In genomic region chr13:31773538-31773937, GRCh38 we compare ENCODE assay signal across 10 cellular contexts. TPM values are rescaled to one million over a fixed set of nuclear protein-coding genes. Genes with fewer than 3 reads are reported as not detected.
DNase-seq lines count a peak whose midpoint lies in the region; ATAC-seq and TF ChIP-seq lines count a peak whose summit lies in the region.
"Had no signal": no experiment of that assay in that cellular context is flagged by ENCODE, and none has a peak within 500 bp of the region (broad histone marks: within the 10 kb centered on the region; RNA-seq: fewer than 3 reads in every experiment).

No MANE protein-coding gene starts in this region.

- H3K9me3 ChIP-seq in CD8-positive, alpha-beta T cell (ENCODE audit: low read length): no peaks in the 10 kb centered on the region
- H3K9me3 ChIP-seq in Loucy (ENCODE audit: insufficient read depth, low read depth, low read length): no peaks in the 10 kb centered on the region
- H3K9me3 ChIP-seq in transverse colon: no peaks in the 10 kb centered on the region

- H3K27me3 ChIP-seq in CD8-positive, alpha-beta T cell (ENCODE audit: insufficient read depth, low read length): no peaks in the 10 kb centered on the region
- H3K27me3 ChIP-seq in Loucy (ENCODE audit: insufficient read depth, low read length, poor library complexity, severe bottlenecking): no peaks in the 10 kb centered on the region
- peaks cover 5% of the 10 kb centered on the region for H3K27me3 ChIP-seq in transverse colon

- WGBS in transverse colon (ENCODE audit: low coverage in 1 of 2), 2 donors: 61 to 77% methylated on average over 4 of the region's 4 CpGs

- no peak for TF ChIP-seq POLR2A in transverse colon (IDR thresholded peaks at IDR 0.05)

- POLR2A ChIA-PET in CD8-positive, alpha-beta T cell (lab: Charles Lee): no interaction called here

- H3K36me3 ChIP-seq in CD8-positive, alpha-beta T cell (ENCODE audit: insufficient read depth, low read length): no peaks in the 10 kb centered on the region
- H3K36me3 ChIP-seq in Loucy (ENCODE audit: insufficient read depth, low read length): no peaks in the 10 kb centered on the region
- no peaks in the 10 kb centered on the region for H3K36me3 ChIP-seq in transverse colon

- CTCF ChIA-PET in CD8-positive, alpha-beta T cell (lab: Charles Lee): no interaction called here

- H3F3A ChIP-seq in Loucy (ENCODE audit: low read depth): no peaks in the 10 kb centered on the region

- no peaks in the 10 kb centered on the region for H3K79me2 ChIP-seq in Loucy (ENCODE audit: insufficient read depth, low read length)

- no peak overlapping the region for H3K27ac Mint-ChIP-seq in CD8-positive, alpha-beta T cell
- H3K27ac Mint-ChIP-seq in natural killer cell: peak overlapping the region in 1 of 2 donors; percentile 43

- H3K4me1 Mint-ChIP-seq in CD8-positive, alpha-beta T cell (ENCODE audit: low read depth): peaks cover 7% of the 10 kb centered on the region
- H3K4me1 Mint-ChIP-seq in natural killer cell: peaks cover 11 to 13% of the 10 kb centered on the region in 2 donors

- no peaks in the 10 kb centered on the region for H3K4me1 ChIP-seq in CD8-positive, alpha-beta T cell (ENCODE audit: insufficient read depth, low read length)
- H3K4me1 ChIP-seq in Loucy (ENCODE audit: insufficient read depth, low read length, poor library complexity, severe bottlenecking) (peaks cover 11% of the 10 kb centered on the region), transverse colon (no peaks in the 10 kb centered on the region)

- H3K4me3 ChIP-seq in CD8-positive, alpha-beta T cell (ENCODE audit: low read depth, low read length): no peak overlapping the region
- peak overlapping the region; percentile 30 for H3K4me3 ChIP-seq in Loucy (ENCODE audit: low read length, poor library complexity, severe bottlenecking)
- H3K4me3 ChIP-seq in choroid plexus epithelial cell (ENCODE audit: low read depth, low read length): no peak overlapping the region
- H3K4me3 ChIP-seq in transverse colon: no peak overlapping the region

- no peaks in the 10 kb centered on the region for H3K9me2 ChIP-seq in Loucy (replicated peaks; ENCODE audit: low read depth, low read length)

- peak overlapping the region; percentile 16 for H3K4me3 Mint-ChIP-seq in CD8-positive, alpha-beta T cell
- H3K4me3 Mint-ChIP-seq in natural killer cell: peak overlapping the region; percentile 49

- intact Hi-C loops in CD8-positive, alpha-beta T cell (cut with DNase I, micrococcal nuclease): no loop called here
- intact Hi-C loops in natural killer cell (cut with micrococcal nuclease) (no loop called here), posterior vena cava (cut with DNase I) (no loop called here), transverse colon (cut with DNase I; ENCODE audit: low total_unique reads) (no loop called here)

- peak overlapping the region; percentile 62; the same call in 1 of the 2 replicates for H2AFZ ChIP-seq in Loucy (ENCODE audit: low read length)

- no peaks in the 10 kb centered on the region for H3K36me3 Mint-ChIP-seq in CD8-positive, alpha-beta T cell
- no peaks in the 10 kb centered on the region for H3K36me3 Mint-ChIP-seq in natural killer cell

- H3K9me3 Mint-ChIP-seq in CD8-positive, alpha-beta T cell: no peaks in the 10 kb centered on the region
- no peaks in the 10 kb centered on the region for H3K9me3 Mint-ChIP-seq in natural killer cell

- H3K27ac ChIP-seq in CD8-positive, alpha-beta T cell (ENCODE audit: low read depth, low read length): no peak overlapping the region
- H3K27ac ChIP-seq in transverse colon: no peak overlapping the region

- in situ Hi-C loops in transverse colon (cut with MboI; ENCODE audit: low pct_ligation_motif_present in 1 of 4, low pct_unique_long_range_greater_than_20kb in 1 of 4, low sequenced_read_pairs in 3 of 4): no loop called here

- peak overlapping the region; percentile 41 for H3K4me2 ChIP-seq in Loucy (ENCODE audit: low read depth, low read length, poor library complexity, severe bottlenecking)

- DNase-seq in CD8-positive, alpha-beta T cell: no peak
- DNase-seq in choroid plexus epithelial cell (ENCODE audit: low read depth) (peak; percentile 56), natural killer cell (no peak), posterior vena cava (ENCODE audit: low spot score) (no peak), transverse colon (no peak)
- DNase-seq in stimulated activated naive CD4-positive, alpha-beta T cell (lab: John Stamatoyannopoulos, UW): no peak
- DNase-seq: DMS53, NCI-H2029, T1000 had no signal

- H3K9ac ChIP-seq in Loucy (ENCODE audit: low read depth, low read length, poor library complexity, severe bottlenecking): no peak overlapping the region

- ATAC-seq in CD8-positive, alpha-beta T cell: no peak
- no peak for ATAC-seq in natural killer cell

- H3K27me3 Mint-ChIP-seq in CD8-positive, alpha-beta T cell (ENCODE audit: low read depth): no peaks in the 10 kb centered on the region
- no peaks in the 10 kb centered on the region for H3K27me3 Mint-ChIP-seq in natural killer cell (ENCODE audit: low read depth in 2 of 2)

- TF ChIP-seq CTCF in CD8-positive, alpha-beta T cell (IDR thresholded peaks at IDR 0.05): no peak
- TF ChIP-seq CTCF in Loucy (conservative IDR thresholded peaks at IDR 0.05; ENCODE audit: low read length): no peak
- TF ChIP-seq CTCF in choroid plexus epithelial cell (conservative IDR thresholded peaks at IDR 0.05; ENCODE audit: low read depth, low read length): no peak
- no peak for TF ChIP-seq CTCF in natural killer cell (IDR thresholded peaks at IDR 0.05)
- no peak for TF ChIP-seq CTCF in transverse colon (IDR thresholded peaks at IDR 0.05)

- TF ChIP-seq EP300 in transverse colon (IDR thresholded peaks at IDR 0.05; ENCODE audit: low read depth): no peak

- no peaks in the 10 kb centered on the region for H4K20me1 ChIP-seq in Loucy (ENCODE audit: insufficient read depth, low read length, poor library complexity, severe bottlenecking)

RNA-seq across cellular contexts. Expression of gene RXFP2, which starts 34.2 kb away (rescaled TPM):
- total RNA-seq in CD8-positive, alpha-beta T cell: not detected
- total RNA-seq in natural killer cell (not detected), posterior vena cava (not detected), transverse colon (not detected)
